In the genomic region with DNA sequence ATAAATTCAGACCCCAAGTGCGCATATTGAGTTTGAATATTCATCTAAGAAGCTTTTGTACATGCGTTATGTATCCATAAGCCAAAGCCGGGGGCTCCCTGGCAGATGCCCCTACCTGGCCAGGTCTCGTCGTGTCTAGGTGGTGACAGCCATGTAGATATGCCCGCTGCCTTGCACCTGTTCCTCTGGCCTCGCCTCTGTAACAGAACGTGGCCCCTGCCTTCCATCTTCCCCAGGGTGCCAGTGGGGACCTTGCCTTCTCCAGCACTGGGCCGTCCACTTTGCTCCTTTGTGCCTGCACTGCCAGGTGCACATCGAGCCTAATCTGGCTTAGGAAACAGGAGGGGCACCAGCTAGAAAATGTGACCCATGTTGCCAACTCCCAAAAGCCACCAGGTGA, we compare ENCODE assay signal across 26 cellular contexts.
"Had no signal": no experiment of that assay in that cellular context is flagged by ENCODE, and none has a peak within 500 bp of the region (broad histone marks: within the 10 kb centered on the region; RNA-seq: fewer than 3 reads in every experiment).

No MANE protein-coding gene starts in this region.

- H3K27me3 ChIP-seq: ascending aorta, body of pancreas had no signal

- ATAC-seq: activated naive CD4-positive, alpha-beta T cell treated with anti-CD3 and anti-CD28 coated beads, Interleukin-2, amount 50 U/mL, for 72 hours; activated naive CD8-positive, alpha-beta T cell treated with anti-CD3 and anti-CD28 coated beads, Interleukin-2, amount 50 U/mL, for 24 hours; activated T-cell treated with anti-CD3 and anti-CD28 coated beads, Interleukin-2, amount 50 U/mL, for 4 hours; body of pancreas; T-helper 17 cell had no signal

- H3K27ac Mint-ChIP-seq: activated B cell treated with CpG ODN at 0.5 μM for 24 hours; activated CD4-positive, alpha-beta memory T cell treated with anti-CD3 and anti-CD28 coated beads for 36 hours; activated CD4-positive, alpha-beta T cell treated with anti-CD3 and anti-CD28 coated beads, Interleukin-2, amount 10 ng/mL, durations not matched to agents 7 days and 5 days; activated naive CD4-positive, alpha-beta T cell treated with anti-CD3 and anti-CD28 coated beads, Interleukin-2, amount 50 U/mL, for 72 hours; activated naive CD8-positive, alpha-beta T cell treated with anti-CD3 and anti-CD28 coated beads, Interleukin-2, amount 50 U/mL, for 24 hours; T-helper 17 cell had no signal

- DNase-seq: activated B cell treated with CpG ODN at 0.5 μM for 24 hours; activated CD4-positive, alpha-beta memory T cell treated with anti-CD3 and anti-CD28 coated beads for 36 hours; activated CD4-positive, alpha-beta T cell treated with anti-CD3 and anti-CD28 coated beads for 1 hour; activated CD4-positive, alpha-beta T cell treated with anti-CD3 and anti-CD28 coated beads, Interleukin-2, amount 10 ng/mL, durations not matched to agents 7 days and 5 days; activated CD8-positive, alpha-beta memory T cell treated with anti-CD3 and anti-CD28 coated beads for 24 hours; activated effector memory CD4-positive, alpha-beta T cell treated with anti-CD3 and anti-CD28 coated beads, Interleukin-2, amount 50 U/mL, for 16 hours; activated naive CD4-positive, alpha-beta T cell treated with Interleukin-2 at 50 U/mL for 16 hours; activated naive CD8-positive, alpha-beta T cell treated with anti-CD3 and anti-CD28 coated beads, Interleukin-2, amount 50 U/mL, for 24 hours; activated T-cell treated with anti-CD3 and anti-CD28 coated beads, Interleukin-2, amount 50 U/mL, for 4 hours; amniotic stem cell; body of pancreas; central memory CD4-positive, alpha-beta T cell; NCI-H1092; NCI-H1417 treated with DMSO at 0.1 percent for 48 hours; NCI-H1694; NCI-H2029; NCI-H2107; NCI-H345; NCI-H510A; NCI-H526 treated with DMSO at 0.1 percent for 48 hours; NCI-H82; SIG-M5; T-helper 17 cell; T-helper 9 cell had no signal

- H3K36me3 ChIP-seq: ascending aorta had no signal

- H3K4me3 Mint-ChIP-seq: activated B cell treated with CpG ODN at 0.5 μM for 24 hours; activated CD4-positive, alpha-beta memory T cell treated with anti-CD3 and anti-CD28 coated beads for 36 hours; activated CD4-positive, alpha-beta T cell treated with anti-CD3 and anti-CD28 coated beads, Interleukin-2, amount 10 ng/mL, durations not matched to agents 7 days and 5 days; activated naive CD8-positive, alpha-beta T cell treated with anti-CD3 and anti-CD28 coated beads, Interleukin-2, amount 50 U/mL, for 24 hours; activated T-cell treated with anti-CD3 and anti-CD28 coated beads, Interleukin-2, amount 50 U/mL, for 4 hours; T-helper 17 cell had no signal

- H3K4me1 ChIP-seq: ascending aorta had no signal

- H3K9me3 Mint-ChIP-seq: activated B cell treated with CpG ODN at 0.5 μM for 24 hours; activated CD4-positive, alpha-beta memory T cell treated with anti-CD3 and anti-CD28 coated beads for 36 hours; activated CD4-positive, alpha-beta T cell treated with anti-CD3 and anti-CD28 coated beads, Interleukin-2, amount 10 ng/mL, durations not matched to agents 7 days and 5 days; activated naive CD4-positive, alpha-beta T cell treated with anti-CD3 and anti-CD28 coated beads, Interleukin-2, amount 50 U/mL, for 72 hours; activated naive CD8-positive, alpha-beta T cell treated with anti-CD3 and anti-CD28 coated beads, Interleukin-2, amount 50 U/mL, for 24 hours; activated T-cell treated with anti-CD3 and anti-CD28 coated beads, Interleukin-2, amount 50 U/mL, for 4 hours had no signal

- H3K27me3 Mint-ChIP-seq: activated CD4-positive, alpha-beta T cell treated with anti-CD3 and anti-CD28 coated beads, Interleukin-2, amount 10 ng/mL, durations not matched to agents 7 days and 5 days; activated naive CD8-positive, alpha-beta T cell treated with anti-CD3 and anti-CD28 coated beads, Interleukin-2, amount 50 U/mL, for 24 hours had no signal

- H3K36me3 Mint-ChIP-seq: activated CD4-positive, alpha-beta memory T cell treated with anti-CD3 and anti-CD28 coated beads for 36 hours; activated naive CD4-positive, alpha-beta T cell treated with anti-CD3 and anti-CD28 coated beads, Interleukin-2, amount 50 U/mL, for 72 hours had no signal

- H3K4me1 Mint-ChIP-seq: activated B cell treated with CpG ODN at 0.5 μM for 24 hours; activated CD4-positive, alpha-beta T cell treated with anti-CD3 and anti-CD28 coated beads, Interleukin-2, amount 10 ng/mL, durations not matched to agents 7 days and 5 days; activated naive CD8-positive, alpha-beta T cell treated with anti-CD3 and anti-CD28 coated beads, Interleukin-2, amount 50 U/mL, for 24 hours had no signal

- H3K4me3 ChIP-seq: ascending aorta, body of pancreas had no signal

- H3K9me3 ChIP-seq: ascending aorta, body of pancreas had no signal

- H3K27ac ChIP-seq: ascending aorta, body of pancreas had no signal
